ENCODE assay signal across 9 cellular contexts in genomic region chr6:8982659-8983058, GRCh38.
DNase-seq lines count a peak whose midpoint lies in the region; ATAC-seq and TF ChIP-seq lines count a peak whose summit lies in the region.
"Had no signal": no experiment of that assay in that cellular context is flagged by ENCODE, and none has a peak within 500 bp of the region (broad histone marks: within the 10 kb centered on the region; RNA-seq: fewer than 3 reads in every experiment).

No MANE protein-coding gene starts in this region.

- H3K4me3 ChIP-seq in MM.1S (ENCODE audit: low read length): no peak overlapping the region
- H3K4me3 ChIP-seq: pancreas had no signal

- peak overlapping the region; percentile 41; the same call in 1 of the 2 replicates for H3K4me2 ChIP-seq in MM.1S (ENCODE audit: low read depth, low read length)

- no peaks in the 10 kb centered on the region for H3K36me3 ChIP-seq in MM.1S (replicated peaks; ENCODE audit: insufficient read depth, low read length)
- H3K36me3 ChIP-seq: pancreas had no signal

- no peaks in the 10 kb centered on the region for H3K9me3 ChIP-seq in MM.1S (replicated peaks; ENCODE audit: insufficient read depth, low read length)
- H3K9me3 ChIP-seq: pancreas had no signal

- no peak overlapping the region for H3K27ac ChIP-seq in MM.1S (ENCODE audit: low read length)
- H3K27ac ChIP-seq: pancreas had no signal

- no peaks in the 10 kb centered on the region for H4K20me1 ChIP-seq in MM.1S (ENCODE audit: insufficient read depth, low read length)

- H3F3A ChIP-seq in MM.1S (ENCODE audit: insufficient read depth, low read length): no peaks in the 10 kb centered on the region

- 0 out of 2 replicates have a peak overlapping the region, but pooled peaks have one; percentile 21 for H2AFZ ChIP-seq in MM.1S (ENCODE audit: low read length)

- no peaks in the 10 kb centered on the region for H3K27me3 ChIP-seq in MM.1S (replicated peaks; ENCODE audit: insufficient read depth, low read length)
- H3K27me3 ChIP-seq: pancreas had no signal

- peak; percentile 6 for DNase-seq in AG20443 (ENCODE audit: low spot score)
- no peak for DNase-seq in MM.1S
- peak; percentile 62 for DNase-seq in dermis blood vessel endothelial cell
- DNase-seq in lung microvascular endothelial cell (ENCODE audit: low read depth in 2 of 2): peak; percentile 41 to 59
- no peak for DNase-seq in ureter (ENCODE audit: low spot score)
- DNase-seq in stimulated activated CD4-positive, alpha-beta T cell treated with anti-CD3 and anti-CD28 coated beads, Interleukin-12 subunit alpha, Interleukin-12 subunit beta, amount 100 ng/mL, for 4 hours: no peak

- no peak for TF ChIP-seq CTCF in MM.1S (IDR thresholded peaks at IDR 0.05; ENCODE audit: low read length)

- H3K9ac ChIP-seq in MM.1S (ENCODE audit: low read length): no peak overlapping the region

- no peaks in the 10 kb centered on the region for H3K9me2 ChIP-seq in MM.1S (replicated peaks; ENCODE audit: insufficient read depth, low read length)

- H3K4me1 ChIP-seq in MM.1S (ENCODE audit: low read length): no peaks in the 10 kb centered on the region
- H3K4me1 ChIP-seq: pancreas had no signal

- ATAC-seq in GM18517 (IDR thresholded peaks at IDR 0.05; ENCODE audit: unreplicated experiment) (no peak), GM21619 (IDR thresholded peaks at IDR 0.05; ENCODE audit: unreplicated experiment) (no peak)

- no peaks in the 10 kb centered on the region for H3K79me2 ChIP-seq in MM.1S (ENCODE audit: low read length)

Comparison
In these comparisons a context has a peak if more than half of its experiments do, and no peak if none do; other contexts are left out.
1. DNase-seq: peak in AG20443 (single experiment), dermis blood vessel endothelial cell (single experiment) and lung microvascular endothelial cell (2 of 2); none in MM.1S (single experiment), ureter (single experiment) and stimulated activated CD4-positive, alpha-beta T cell treated with anti-CD3 and anti-CD28 coated beads, Interleukin-12 subunit alpha, Interleukin-12 subunit beta, amount 100 ng/mL, for 4 hours (single experiment).